In the genomic region with DNA sequence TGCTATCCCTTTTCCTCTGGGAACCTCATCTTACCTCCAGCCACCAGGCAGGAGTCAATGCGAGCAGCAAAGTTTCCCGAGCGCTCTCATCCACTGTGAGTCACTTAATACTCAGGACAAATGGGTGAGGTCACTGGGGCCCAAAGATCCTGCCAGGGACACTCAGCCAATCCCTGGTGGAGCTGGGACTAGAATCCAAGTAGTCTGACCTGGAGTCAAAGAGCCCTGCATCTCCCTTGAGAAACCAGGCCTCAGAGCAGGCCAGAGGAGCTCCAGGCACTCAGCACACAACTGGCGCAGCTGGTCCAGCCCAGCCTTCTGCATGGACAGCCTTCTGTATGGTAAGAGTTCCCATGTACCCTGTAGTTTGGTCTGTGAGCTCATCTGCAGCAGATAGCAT, we compare ENCODE assay signal across 17 cellular contexts.
DNase-seq lines count a peak whose midpoint lies in the region; ATAC-seq and TF ChIP-seq lines count a peak whose summit lies in the region.
"Had no signal": no experiment of that assay in that cellular context is flagged by ENCODE, and none has a peak within 500 bp of the region (broad histone marks: within the 10 kb centered on the region; RNA-seq: fewer than 3 reads in every experiment).

No MANE protein-coding gene starts in this region.

- H3K4me3 Mint-ChIP-seq in nephron progenitor cell: no peak overlapping the region
- H3K4me3 Mint-ChIP-seq: activated naive CD8-positive, alpha-beta T cell; CD14-positive monocyte had no signal

- TF ChIP-seq CTCF in epithelial cell of esophagus (IDR thresholded peaks at IDR 0.05; ENCODE audit: insufficient read depth, low read depth, low read length, missing control alignments) (no peak), nephron progenitor cell (IDR thresholded peaks at IDR 0.05) (no peak)

- no peaks in the 10 kb centered on the region for H3K36me3 Mint-ChIP-seq in nephron progenitor cell (ENCODE audit: low read depth)
- H3K36me3 Mint-ChIP-seq: activated naive CD8-positive, alpha-beta T cell; CD14-positive monocyte had no signal

- H3K4me1 Mint-ChIP-seq in nephron progenitor cell: peaks cover 13% of the 10 kb centered on the region
- H3K4me1 Mint-ChIP-seq: CD14-positive monocyte had no signal

- H3K9me3 Mint-ChIP-seq in nephron progenitor cell: no peaks in the 10 kb centered on the region

- ATAC-seq in HG02870 (IDR thresholded peaks at IDR 0.05; ENCODE audit: unreplicated experiment): no peak
- ATAC-seq in GM21528 (IDR thresholded peaks at IDR 0.05; ENCODE audit: low FRiP score, unreplicated experiment): no peak
- ATAC-seq: right cardiac atrium had no signal

- no peak overlapping the region for H3K4me3 ChIP-seq in epithelial cell of esophagus (ENCODE audit: low read length)
- H3K4me3 ChIP-seq: SK-N-MC, transverse colon had no signal

- H3K27ac Mint-ChIP-seq in nephron progenitor cell: peak overlapping the region; percentile 60
- H3K27ac Mint-ChIP-seq: activated naive CD8-positive, alpha-beta T cell had no signal

- DNase-seq in GM04504 (ENCODE audit: low read depth) (peak; percentile 55), RKO (ENCODE audit: low spot score) (peak; percentile 89), epithelial cell of esophagus (ENCODE audit: low read depth) (peak; percentile 63), nephron progenitor cell (no peak), NCI-H526 treated with DMSO at 0.1 percent for 48 hours (lab: John Stamatoyannopoulos, UW) (no peak), SIG-M5 treated with dmso at 0.1 percent for 504 hours (lab: John Stamatoyannopoulos, UW; ENCODE audit: unreplicated experiment) (no peak)
- DNase-seq: activated CD8-positive, alpha-beta memory T cell treated with anti-CD3 and anti-CD28 coated beads, Interleukin-2, amount 50 U/mL, for 4 hours; NCI-H1092 treated with DMSO at 0.1 percent for 48 hours; NCI-H2171; stimulated activated CD4-positive, alpha-beta T cell treated with anti-CD3 and anti-CD28 coated beads, Interleukin-2, amount 100 ng/mL, for 48 hours; transverse colon had no signal

- H3K27me3 Mint-ChIP-seq in nephron progenitor cell (ENCODE audit: low read depth, poor library complexity): peaks cover 8% of the 10 kb centered on the region
- H3K27me3 Mint-ChIP-seq: activated naive CD8-positive, alpha-beta T cell had no signal

Comparison
In these comparisons a context has a peak if more than half of its experiments do, and no peak if none do; other contexts are left out.
1. DNase-seq: peak in GM04504 (single experiment), RKO (single experiment) and epithelial cell of esophagus (single experiment); none in nephron progenitor cell (single experiment), NCI-H526 treated with DMSO at 0.1 percent for 48 hours (single experiment) and SIG-M5 treated with dmso at 0.1 percent for 504 hours (single experiment).